ENCODE assay signal across 9 cellular contexts in the genomic region with DNA sequence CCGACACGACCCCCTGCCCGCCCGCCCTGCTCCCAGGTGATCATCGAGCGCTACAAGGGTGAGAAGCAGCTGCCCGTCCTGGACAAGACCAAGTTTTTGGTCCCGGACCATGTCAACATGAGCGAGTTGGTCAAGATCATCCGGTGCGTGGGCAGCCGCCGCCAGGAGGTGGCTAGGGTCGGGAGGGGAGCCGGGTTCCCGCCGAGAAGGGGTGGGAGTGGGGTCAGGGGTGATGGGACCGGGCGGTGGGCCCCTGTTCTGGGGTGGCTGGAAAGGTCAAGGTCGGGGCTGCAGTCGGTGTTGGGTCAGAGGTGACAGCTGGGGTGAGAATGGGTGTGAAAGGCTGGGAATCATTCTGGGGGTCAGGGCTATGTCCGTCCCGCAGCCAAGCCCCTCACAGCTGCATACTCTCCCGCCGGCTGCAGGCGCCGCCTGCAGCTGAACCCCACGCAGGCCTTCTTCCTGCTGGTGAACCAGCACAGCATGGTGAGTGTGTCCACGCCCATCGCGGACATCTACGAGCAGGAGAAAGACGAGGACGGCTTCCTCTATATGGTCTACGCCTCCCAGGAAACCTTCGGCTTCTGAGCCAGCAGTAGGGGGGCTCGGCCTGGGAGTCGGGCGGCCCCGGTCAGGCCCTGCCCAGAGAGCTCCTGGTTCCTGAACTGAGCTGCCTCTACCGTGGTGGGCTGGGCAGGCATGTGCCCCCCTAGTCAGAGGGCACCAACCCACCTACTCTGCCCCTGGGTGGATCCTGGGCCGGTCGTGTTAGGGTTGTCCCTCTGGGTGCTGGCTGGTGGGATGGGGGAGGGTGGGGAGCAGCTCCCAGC. TPM values are rescaled to one million over a fixed set of nuclear protein-coding genes. Genes with fewer than 3 reads are reported as not detected.
DNase-seq lines count a peak whose midpoint lies in the region; ATAC-seq and TF ChIP-seq lines count a peak whose summit lies in the region.
"Had no signal": no experiment of that assay in that cellular context is flagged by ENCODE, and none has a peak within 500 bp of the region (broad histone marks: within the 10 kb centered on the region; RNA-seq: fewer than 3 reads in every experiment).

No MANE protein-coding gene starts in this region.

- DNase-seq in DMS 273 (lab: John Stamatoyannopoulos, UW; ENCODE audit: unreplicated experiment) (peak; percentile 20), DMS 273 treated with DMSO at 0.1 percent for 48 hours (lab: John Stamatoyannopoulos, UW) (no peak), astrocyte of the cerebellum (ENCODE audit: low read depth) (no peak), immature natural killer cell (peak in 1 of 3 donors; percentile 17), spleen (peak; percentile 83), D341Med (ENCODE audit: low spot score) (no peak)
- DNase-seq: NCI-H1694 treated with DMSO at 0.1 percent for 48 hours had no signal

- no peaks in the 10 kb centered on the region for H3K36me3 Mint-ChIP-seq in immature natural killer cell

- no peaks in the 10 kb centered on the region for H3K9me3 ChIP-seq in spleen

- H3K36me3 ChIP-seq in spleen: peaks cover 0 to 6% (median 0%) of the 10 kb centered on the region in 6 donors

- H3K4me3 ChIP-seq in astrocyte of the cerebellum (ENCODE audit: low read depth, low read length) (peak overlapping the region; percentile 73), spleen (peak overlapping the region in 7 of 8 donors; percentile 51 to 69 (median 59))

- peaks cover 5 to 31% (median 13%) of the 10 kb centered on the region in 6 donors for H3K4me1 ChIP-seq in spleen

- H3K27ac Mint-ChIP-seq in immature natural killer cell: peak overlapping the region; percentile 69 to 93 (median 86)

- 59 to 75% (median 67%) methylated on average over 29 to 43 of the region's 43 CpGs for WGBS in spleen, 5 donors

- no peak for ATAC-seq in HG02938 (IDR thresholded peaks at IDR 0.05; ENCODE audit: unreplicated experiment)
- no peak for ATAC-seq in HG02840 (IDR thresholded peaks at IDR 0.05; ENCODE audit: low FRiP score, unreplicated experiment)

- TF ChIP-seq POLR2A in spleen (IDR thresholded peaks at IDR 0.05): no peak

- TF ChIP-seq CTCF in astrocyte of the cerebellum (IDR thresholded peaks at IDR 0.05; ENCODE audit: low read depth, low read length, missing control alignments): no peak
- no peak for TF ChIP-seq CTCF in spleen (IDR thresholded peaks at IDR 0.05 in 8 of 11, conservative IDR thresholded peaks at IDR 0.05 in 3 of 11)

- peaks cover 10 to 18% (median 13%) of the 10 kb centered on the region in 3 donors for H3K27me3 Mint-ChIP-seq in immature natural killer cell (ENCODE audit: low read depth in 3 of 3)

- H3K4me3 Mint-ChIP-seq in immature natural killer cell: peak overlapping the region; percentile 59 to 80 (median 69)

- peak overlapping the region in 7 of 8 donors; percentile 85 to 94 (median 92) for H3K27ac ChIP-seq in spleen

- no peaks in the 10 kb centered on the region for H3K27me3 ChIP-seq in spleen (replicated peaks in 1 of 7)

- H3K4me1 Mint-ChIP-seq in immature natural killer cell: peaks cover 8 to 10% of the 10 kb centered on the region in 2 donors

- intact Hi-C loops in spleen (cut with DNase I; ENCODE audit: low total_unique reads): no loop called here

- no peaks in the 10 kb centered on the region for H3K9me3 Mint-ChIP-seq in immature natural killer cell

- in situ Hi-C loops in astrocyte of the cerebellum (cut with HindIII; ENCODE audit: low sequenced_read_pairs): no loop called here

RNA-seq across cellular contexts. Expression of gene MAP1LC3A, which starts 1.0 kb away (rescaled TPM):
- 1 to 10 TPM in 2 of 3 donors, under 1 TPM in 1; 0.74 to 4.2 (median 3.1) TPM for polyA plus RNA-seq in immature natural killer cell
- 10 to 100 TPM; 13.0 to 34.0 (median 26.0) TPM for total RNA-seq in spleen
- polyA plus RNA-seq in spleen: 10 to 100 TPM; 47.3 to 56.7 (median 54.2) TPM

RNA-seq across cellular contexts. Expression of gene DYNLRB1, which starts 43.3 kb away (rescaled TPM):
- polyA plus RNA-seq in immature natural killer cell (100 to 1,000 TPM; 238 to 307 (median 242) TPM), spleen (100 to 1,000 TPM; 151 to 190 (median 166) TPM)
- 100 to 1,000 TPM in 3 of 7 donors, 10 to 100 TPM in 4; 72.0 to 209 (median 91.9) TPM for total RNA-seq in spleen

Comparison
In these comparisons a context has a peak if more than half of its experiments do, and no peak if none do; other contexts are left out.
1. DNase-seq: peak in DMS 273 (single experiment) and spleen (single experiment); none in DMS 273 treated with DMSO at 0.1 percent for 48 hours (single experiment), astrocyte of the cerebellum (single experiment) and D341Med (single experiment).
2. RNA of gene MAP1LC3A, which starts 1.0 kb away (polyA plus RNA-seq): 47.3 to 56.7 TPM in spleen; 0.74 to 4.2 TPM in immature natural killer cell; every median in the first group is over 4 times any median in the second.